Comparison of ENCODE assay signal across 1 cellular context in genomic region chr17:7577327-7578199, GRCh38.
TF ChIP-seq lines count a peak whose summit lies in the region.

No MANE protein-coding gene starts in this region.

TF ChIP-seq in GM12878, 131 proteins besides CTCF, POLR2A, EP300 and RAD21:
- TF ChIP-seq ATF2 (IDR thresholded peaks at IDR 0.05; ENCODE audit: low read length), result no peak
- no peak; the same call in 1 of the 2 replicates for TF ChIP-seq POLR2AphosphoS2 (IDR thresholded peaks at IDR 0.05; ENCODE audit: low read depth, low read length)
- TF ChIP-seq YBX1 (IDR thresholded peaks at IDR 0.05), result no peak
- no peak for TF ChIP-seq ESRRA (IDR thresholded peaks at IDR 0.05; ENCODE audit: low read length)
- TF ChIP-seq CBFB (IDR thresholded peaks at IDR 0.05; ENCODE audit: low read depth), result 0 out of 2 replicates have a peak, but pooled peaks have one; percentile 24
- TF ChIP-seq ZNF274 (IDR thresholded peaks at IDR 0.05; ENCODE audit: insufficient read depth, insufficient read length), result no peak
- TF ChIP-seq PAX8 (IDR thresholded peaks at IDR 0.05), result no peak
- 0 out of 2 replicates have a peak, but pooled peaks have one; percentile 6 for TF ChIP-seq ZBED1 (IDR thresholded peaks at IDR 0.05; ENCODE audit: borderline replicate concordance)
- TF ChIP-seq MAX (IDR thresholded peaks at IDR 0.05; ENCODE audit: low read depth, low read length), result no peak
- peak; percentile 25; the same call in 1 of the 2 replicates for TF ChIP-seq BACH1 (IDR thresholded peaks at IDR 0.05; ENCODE audit: borderline replicate concordance)
- TF ChIP-seq HDAC2 (IDR thresholded peaks at IDR 0.05), result no peak
- no peak for TF ChIP-seq CREM (IDR thresholded peaks at IDR 0.05; ENCODE audit: low read depth)
- no peak for TF ChIP-seq RB1 (IDR thresholded peaks at IDR 0.05; ENCODE audit: borderline replicate concordance)
- TF ChIP-seq POLR2AphosphoS5 (IDR thresholded peaks at IDR 0.05; ENCODE audit: low read length), result peak; percentile 75; the same call in 1 of the 2 replicates
- no peak for TF ChIP-seq BCL3 (IDR thresholded peaks at IDR 0.05; ENCODE audit: borderline replicate concordance, insufficient read depth, low read depth, low read length, poor library complexity, severe bottlenecking)
- no peak for TF ChIP-seq EGR1 (IDR thresholded peaks at IDR 0.05; ENCODE audit: borderline replicate concordance in 1 of 2, low read depth in 2 of 2, low read length in 2 of 2)
- TF ChIP-seq, protein P1, sequence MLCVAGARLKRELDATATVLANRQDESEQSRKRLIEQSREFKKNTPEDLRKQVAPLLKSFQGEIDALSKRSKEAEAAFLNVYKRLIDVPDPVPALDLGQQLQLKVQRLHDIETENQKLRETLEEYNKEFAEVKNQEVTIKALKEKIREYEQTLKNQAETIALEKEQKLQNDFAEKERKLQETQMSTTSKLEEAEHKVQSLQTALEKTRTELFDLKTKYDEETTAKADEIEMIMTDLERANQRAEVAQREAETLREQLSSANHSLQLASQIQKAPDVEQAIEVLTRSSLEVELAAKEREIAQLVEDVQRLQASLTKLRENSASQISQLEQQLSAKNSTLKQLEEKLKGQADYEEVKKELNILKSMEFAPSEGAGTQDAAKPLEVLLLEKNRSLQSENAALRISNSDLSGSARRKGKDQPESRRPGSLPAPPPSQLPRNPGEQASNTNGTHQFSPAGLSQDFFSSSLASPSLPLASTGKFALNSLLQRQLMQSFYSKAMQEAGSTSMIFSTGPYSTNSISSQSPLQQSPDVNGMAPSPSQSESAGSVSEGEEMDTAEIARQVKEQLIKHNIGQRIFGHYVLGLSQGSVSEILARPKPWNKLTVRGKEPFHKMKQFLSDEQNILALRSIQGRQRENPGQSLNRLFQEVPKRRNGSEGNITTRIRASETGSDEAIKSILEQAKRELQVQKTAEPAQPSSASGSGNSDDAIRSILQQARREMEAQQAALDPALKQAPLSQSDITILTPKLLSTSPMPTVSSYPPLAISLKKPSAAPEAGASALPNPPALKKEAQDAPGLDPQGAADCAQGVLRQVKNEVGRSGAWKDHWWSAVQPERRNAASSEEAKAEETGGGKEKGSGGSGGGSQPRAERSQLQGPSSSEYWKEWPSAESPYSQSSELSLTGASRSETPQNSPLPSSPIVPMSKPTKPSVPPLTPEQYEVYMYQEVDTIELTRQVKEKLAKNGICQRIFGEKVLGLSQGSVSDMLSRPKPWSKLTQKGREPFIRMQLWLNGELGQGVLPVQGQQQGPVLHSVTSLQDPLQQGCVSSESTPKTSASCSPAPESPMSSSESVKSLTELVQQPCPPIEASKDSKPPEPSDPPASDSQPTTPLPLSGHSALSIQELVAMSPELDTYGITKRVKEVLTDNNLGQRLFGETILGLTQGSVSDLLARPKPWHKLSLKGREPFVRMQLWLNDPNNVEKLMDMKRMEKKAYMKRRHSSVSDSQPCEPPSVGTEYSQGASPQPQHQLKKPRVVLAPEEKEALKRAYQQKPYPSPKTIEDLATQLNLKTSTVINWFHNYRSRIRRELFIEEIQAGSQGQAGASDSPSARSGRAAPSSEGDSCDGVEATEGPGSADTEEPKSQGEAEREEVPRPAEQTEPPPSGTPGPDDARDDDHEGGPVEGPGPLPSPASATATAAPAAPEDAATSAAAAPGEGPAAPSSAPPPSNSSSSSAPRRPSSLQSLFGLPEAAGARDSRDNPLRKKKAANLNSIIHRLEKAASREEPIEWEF (IDR thresholded peaks at IDR 0.05; ENCODE audit: insufficient replicate concordance, low read depth, low read length), result no peak
- no peak for TF ChIP-seq TCF7 (IDR thresholded peaks at IDR 0.05; ENCODE audit: borderline replicate concordance)
- no peak for TF ChIP-seq RFX5 (IDR thresholded peaks at IDR 0.05; ENCODE audit: low read depth, low read length)
